19 cellular contexts compared by ENCODE assay signal in the genomic region with DNA sequence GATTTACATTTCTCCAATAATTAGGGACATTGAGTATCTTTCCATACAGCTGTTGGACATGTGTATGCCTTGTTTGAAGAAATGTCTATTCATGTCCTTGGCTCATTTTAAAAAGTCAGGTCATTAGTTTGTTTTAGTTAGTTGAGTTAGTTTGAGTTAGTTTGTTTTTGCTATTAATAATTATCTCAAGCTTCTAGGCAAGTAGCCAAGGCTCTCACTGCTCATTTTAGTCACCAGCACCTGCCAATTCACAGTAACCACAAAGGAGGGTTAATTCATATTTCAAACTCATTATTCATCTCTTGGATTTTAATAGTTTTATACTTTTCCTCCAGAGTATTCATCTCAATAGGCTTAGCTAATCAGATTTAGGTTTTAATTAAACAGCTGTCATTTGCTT.
DNase-seq lines count a peak whose midpoint lies in the region; ATAC-seq and TF ChIP-seq lines count a peak whose summit lies in the region.
"Had no signal": no experiment of that assay in that cellular context is flagged by ENCODE, and none has a peak within 500 bp of the region (broad histone marks: within the 10 kb centered on the region; RNA-seq: fewer than 3 reads in every experiment).

No MANE protein-coding gene starts in this region.

- CTCF ChIA-PET in Calu3 (lab: Charles Lee): interaction anchor here (0.6 to 1.0 kb wide), 2 partner anchors 47 to 846 kb away, joined by 3 read pairs; no protein-coding TSS in a partner anchor

- no peak for TF ChIP-seq POLR2A in body of pancreas (IDR thresholded peaks at IDR 0.05)

- no TSS peak for BruUV-seq in Calu3 (replicated peaks; lab: Mats Ljungman, UMichigan)

- H3K4me3 Mint-ChIP-seq in Calu3 (ENCODE audit: low read depth, unreplicated experiment) (no peak overlapping the region), nephron (no peak overlapping the region)
- H3K4me3 Mint-ChIP-seq: CD4-positive, CD25-positive, alpha-beta regulatory T cell had no signal

- H3K4me1 ChIP-seq in body of pancreas: peaks cover 11% of the 10 kb centered on the region
- H3K4me1 ChIP-seq: HAP-1, SJSA1 had no signal

- H3K4me1 Mint-ChIP-seq in Calu3 (ENCODE audit: low read depth, unreplicated experiment): peaks cover 12% of the 10 kb centered on the region
- no peaks in the 10 kb centered on the region for H3K4me1 Mint-ChIP-seq in nephron
- H3K4me1 Mint-ChIP-seq: CD4-positive, CD25-positive, alpha-beta regulatory T cell had no signal

- H3K36me3 ChIP-seq in body of pancreas (replicated peaks in 1 of 2; ENCODE audit: insufficient read depth in 1 of 2, low read depth in 2 of 2) (no peaks in the 10 kb centered on the region), brain microvascular endothelial cell (replicated peaks) (no peaks in the 10 kb centered on the region)
- H3K36me3 ChIP-seq: HAP-1, SJSA1 had no signal

- H3K27ac Mint-ChIP-seq in Calu3 (ENCODE audit: unreplicated experiment) (no peak overlapping the region), nephron (peak overlapping the region in 2 of 3 experiments; percentile 4 to 42)

- DNase-seq in Calu3: peak; percentile 21
- peak; percentile 88 for DNase-seq in NCI-H1105 (lab: John Stamatoyannopoulos, UW)
- peak in 2 of 4 donors; percentile 10 to 13 for DNase-seq in body of pancreas
- no peak for DNase-seq in LoVo (ENCODE audit: low spot score)
- no peak for DNase-seq in effector CD4-positive, alpha-beta T cell
- DNase-seq in brain microvascular endothelial cell: no peak
- DNase-seq: CD4-positive, CD25-positive, alpha-beta regulatory T cell; DMS 273 treated with DMSO at 0.1 percent for 48 hours; GM23248; IMR-90; NCI-H1694; NCI-H2081; NCI-H2171; NCI-H524 treated with DMSO at 0.1 percent for 48 hours had no signal

- H3K27ac ChIP-seq in body of pancreas (no peak overlapping the region), brain microvascular endothelial cell (no peak overlapping the region)
- H3K27ac ChIP-seq: GM23248, KMS-11, SJSA1 had no signal

- ATAC-seq in body of pancreas: peak; percentile 24
- ATAC-seq: Right ventricle myocardium inferior had no signal

- H3K9me3 ChIP-seq in body of pancreas: peaks cover 0 to 6% (median 0%) of the 10 kb centered on the region in 3 donors
- H3K9me3 ChIP-seq: HAP-1, SJSA1 had no signal

- H3K36me3 Mint-ChIP-seq in Calu3 (ENCODE audit: insufficient read depth, unreplicated experiment): no peaks in the 10 kb centered on the region
- H3K36me3 Mint-ChIP-seq in nephron (ENCODE audit: low read depth): no peaks in the 10 kb centered on the region
- H3K36me3 Mint-ChIP-seq: CD4-positive, CD25-positive, alpha-beta regulatory T cell had no signal

- peaks cover 37% of the 10 kb centered on the region for H3K27me3 Mint-ChIP-seq in Calu3 (ENCODE audit: unreplicated experiment)
- H3K27me3 Mint-ChIP-seq in nephron (ENCODE audit: low read depth): peaks cover 33% of the 10 kb centered on the region
- H3K27me3 Mint-ChIP-seq: CD4-positive, CD25-positive, alpha-beta regulatory T cell had no signal

- in situ Hi-C loops in brain microvascular endothelial cell (cut with HindIII; ENCODE audit: low pct_ligation_motif_present, low sequenced_read_pairs): no loop called here

- H3K27me3 ChIP-seq in body of pancreas (no peaks in the 10 kb centered on the region), brain microvascular endothelial cell (replicated peaks) (no peaks in the 10 kb centered on the region)
- H3K27me3 ChIP-seq: SJSA1 had no signal

- H3K4me3 ChIP-seq in body of pancreas: no peak overlapping the region
- no peak overlapping the region for H3K4me3 ChIP-seq in brain microvascular endothelial cell (ENCODE audit: low read depth, low read length)
- H3K4me3 ChIP-seq: GM23248, HAP-1, SJSA1 had no signal

- H3K9me3 Mint-ChIP-seq in Calu3 (ENCODE audit: low read depth, unreplicated experiment): peaks cover 21% of the 10 kb centered on the region
- H3K9me3 Mint-ChIP-seq in nephron: peaks cover 26% of the 10 kb centered on the region

- intact Hi-C loops in Calu3 (cut with micrococcal nuclease; ENCODE audit: unreplicated experiment): no loop called here
- intact Hi-C loops in body of pancreas (cut with DNase I): no loop called here

- TF ChIP-seq CTCF in Calu3 (IDR thresholded peaks at IDR 0.05; ENCODE audit: unreplicated experiment) (no peak), body of pancreas (IDR thresholded peaks at IDR 0.05) (no peak), nephron (IDR thresholded peaks at IDR 0.05; ENCODE audit: unreplicated experiment in 3 of 3) (no peak), brain microvascular endothelial cell (IDR thresholded peaks at IDR 0.05; ENCODE audit: low read depth, low read length, missing control alignments) (no peak)

Comparison
In these comparisons a context has a peak if more than half of its experiments do, and no peak if none do; other contexts are left out.
1. DNase-seq: peak in Calu3 (single experiment) and NCI-H1105 (single experiment); none in LoVo (single experiment), effector CD4-positive, alpha-beta T cell (single experiment) and brain microvascular endothelial cell (single experiment).